Comparison of ENCODE assay signal across 20 cellular contexts in genomic region chr17:28657756-28658155, GRCh38. TPM values are rescaled to one million over a fixed set of nuclear protein-coding genes. Genes with fewer than 3 reads are reported as not detected.
DNase-seq lines count a peak whose midpoint lies in the region; TF ChIP-seq lines count a peak whose summit lies in the region.
"Had no signal": no experiment of that assay in that cellular context is flagged by ENCODE, and none has a peak within 500 bp of the region (broad histone marks: within the 10 kb centered on the region; RNA-seq: fewer than 3 reads in every experiment).

No MANE protein-coding gene starts in this region.

- TF ChIP-seq EP300 in suprapubic skin (IDR thresholded peaks at IDR 0.05) = no peak

- DNase-seq in ELR (ENCODE audit: low read depth) (peak; percentile 82), amniotic epithelial cell (ENCODE audit: low read depth) (peak; percentile 12), glutamatergic neuron (no peak), Kasumi-1 (lab: John Stamatoyannopoulos, UW) (no peak), suprapubic skin (ENCODE audit: low spot score in 2 of 2) (no peak), erythroblast (lab: John Stamatoyannopoulos, UW) (no peak), iPS-NIHi11 (ENCODE audit: low spot score) (no peak)
- DNase-seq: central memory CD4-positive, alpha-beta T cell; effector CD4-positive, alpha-beta T cell; left cardiac atrium; NCI-H1105 treated with DMSO at 0.1 percent for 48 hours; NCI-H2107; NCI-H524 treated with DMSO at 0.1 percent for 48 hours; SHP77 treated with DMSO at 0.1 percent for 48 hours; stimulated activated naive CD4-positive, alpha-beta T cell; T-cell had no signal

- peak overlapping the region; percentile 27 for H3K4me3 Mint-ChIP-seq in glutamatergic neuron (ENCODE audit: unreplicated experiment)
- H3K4me3 Mint-ChIP-seq: activated T-helper 1 cell treated with anti-CD3 and anti-CD28 coated beads, Interleukin-12 subunit alpha, Interleukin-12 subunit beta, Interleukin-2, Interleukin-4 antibody, amounts not matched to agents 30 ng/mL and 10 ng/mL and 1 ng/mL, durations not matched to agents 14 hours and 24 hours and 36 hours; T-cell; type B pancreatic cell had no signal

- H3K27me3 Mint-ChIP-seq in glutamatergic neuron (ENCODE audit: unreplicated experiment) = peaks cover 3% of the 10 kb centered on the region
- H3K27me3 Mint-ChIP-seq: T-cell, type B pancreatic cell had no signal

- H3K9me3 Mint-ChIP-seq in glutamatergic neuron (ENCODE audit: unreplicated experiment) = peaks cover 6% of the 10 kb centered on the region
- H3K9me3 Mint-ChIP-seq: activated T-helper 1 cell treated with anti-CD3 and anti-CD28 coated beads, Interleukin-12 subunit alpha, Interleukin-12 subunit beta, Interleukin-2, Interleukin-4 antibody, amounts not matched to agents 30 ng/mL and 10 ng/mL and 1 ng/mL, durations not matched to agents 14 hours and 24 hours and 36 hours; T-cell; type B pancreatic cell had no signal

- TF ChIP-seq POLR2A in suprapubic skin (IDR thresholded peaks at IDR 0.05) (no peak), erythroblast (IDR thresholded peaks at IDR 0.05; ENCODE audit: low read length) (no peak)

- H3K27ac Mint-ChIP-seq in glutamatergic neuron (ENCODE audit: unreplicated experiment) = no peak overlapping the region
- H3K27ac Mint-ChIP-seq: activated T-helper 1 cell treated with anti-CD3 and anti-CD28 coated beads, Interleukin-12 subunit alpha, Interleukin-12 subunit beta, Interleukin-2, Interleukin-4 antibody, amounts not matched to agents 30 ng/mL and 10 ng/mL and 1 ng/mL, durations not matched to agents 14 hours and 24 hours and 36 hours; T-cell; type B pancreatic cell had no signal

- no peak overlapping the region for H3K4me3 ChIP-seq in ACC112 (ENCODE audit: low read depth, low read length)
- no peak overlapping the region for H3K4me3 ChIP-seq in suprapubic skin

- H3K79me2 ChIP-seq in ACC112 (ENCODE audit: control insufficient read depth, insufficient read depth, low read length, unreplicated experiment) = peaks cover 47% of the 10 kb centered on the region

- TF ChIP-seq CTCF in glutamatergic neuron (IDR thresholded peaks at IDR 0.05; ENCODE audit: partially characterized antibody, unreplicated experiment) (no peak), suprapubic skin (IDR thresholded peaks at IDR 0.05) (no peak)

- H3K27ac ChIP-seq in ACC112 (ENCODE audit: low read depth, low read length) (peak overlapping the region; percentile 7; the same call in 1 of the 2 replicates), suprapubic skin (no peak overlapping the region)
- H3K27ac ChIP-seq: VCaP had no signal

- 86% methylated on average over 5 of the region's 5 CpGs for WGBS in suprapubic skin

- peaks cover 9% of the 10 kb centered on the region for H3K4me1 ChIP-seq in ACC112 (ENCODE audit: control insufficient read depth, insufficient read depth, low read length, unreplicated experiment)
- peaks cover 18% of the 10 kb centered on the region for H3K4me1 ChIP-seq in suprapubic skin

- peaks cover 21% of the 10 kb centered on the region for H3K36me3 Mint-ChIP-seq in glutamatergic neuron (ENCODE audit: unreplicated experiment)

- H3K36me3 ChIP-seq in ACC112 (ENCODE audit: insufficient read depth, low read length) = peaks cover 8% of the 10 kb centered on the region; the same call in 1 of the 2 replicates
- H3K36me3 ChIP-seq in suprapubic skin = peaks cover 38% of the 10 kb centered on the region

- H3K4me1 Mint-ChIP-seq in glutamatergic neuron (ENCODE audit: low read depth, unreplicated experiment) = peaks cover under 1% of the 10 kb centered on the region

- no peaks in the 10 kb centered on the region for H3K27me3 ChIP-seq in ACC112 (ENCODE audit: insufficient read depth, low read length)
- no peaks in the 10 kb centered on the region for H3K27me3 ChIP-seq in suprapubic skin

- H3K9me3 ChIP-seq in suprapubic skin = no peaks in the 10 kb centered on the region

- H2AFZ ChIP-seq in ACC112 (ENCODE audit: low read length, unreplicated experiment) = no peak overlapping the region

RNA-seq across cellular contexts. Expression of gene SDF2, which starts 4.0 kb away (rescaled TPM):
- total RNA-seq in glutamatergic neuron (ENCODE audit: unreplicated experiment) = 54.3 TPM
- total RNA-seq in suprapubic skin = 10 to 100 TPM; 35.8 to 50.3 (median 36.3) TPM

RNA-seq across cellular contexts. Expression of gene SUPT6H, which starts 4.2 kb away (rescaled TPM):
- total RNA-seq in glutamatergic neuron (ENCODE audit: unreplicated experiment) (108 TPM), suprapubic skin (100 to 1,000 TPM in 1 of 4 donors, 10 to 100 TPM in 3; 41.1 to 123 (median 57.2) TPM)

RNA-seq across cellular contexts. Expression of gene BLTP2, which starts 12.8 kb away (rescaled TPM):
- total RNA-seq in glutamatergic neuron (ENCODE audit: unreplicated experiment) = 181 TPM
- 100 to 1,000 TPM in 3 of 4 donors, 10 to 100 TPM in 1; 82.7 to 139 (median 125) TPM for total RNA-seq in suprapubic skin

RNA-seq across cellular contexts. Expression of gene RSKR, which starts 43.8 kb away (rescaled TPM):
- total RNA-seq in glutamatergic neuron (ENCODE audit: unreplicated experiment) (44.5 TPM), suprapubic skin (10 to 100 TPM in 3 of 4 donors, 1 to 10 TPM in 1; 3.5 to 43.7 (median 15.2) TPM)

RNA-seq across cellular contexts. Expression of gene PROCA1, which starts 53.9 kb away (rescaled TPM):
- total RNA-seq in glutamatergic neuron (ENCODE audit: unreplicated experiment) (36.5 TPM), suprapubic skin (1 to 10 TPM in 1 of 4 donors, under 1 TPM in 1, not detected in 2; 0.36 to 6.2 TPM)

Comparison
In these comparisons a context has a peak if more than half of its experiments do, and no peak if none do; other contexts are left out.
1. DNase-seq: peak in ELR (single experiment) and amniotic epithelial cell (single experiment); none in glutamatergic neuron (single experiment), Kasumi-1 (0 of 2), suprapubic skin (0 of 2), erythroblast (0 of 2) and iPS-NIHi11 (single experiment).